Comparison of ENCODE assay signal across 18 cellular contexts in the genomic region with DNA sequence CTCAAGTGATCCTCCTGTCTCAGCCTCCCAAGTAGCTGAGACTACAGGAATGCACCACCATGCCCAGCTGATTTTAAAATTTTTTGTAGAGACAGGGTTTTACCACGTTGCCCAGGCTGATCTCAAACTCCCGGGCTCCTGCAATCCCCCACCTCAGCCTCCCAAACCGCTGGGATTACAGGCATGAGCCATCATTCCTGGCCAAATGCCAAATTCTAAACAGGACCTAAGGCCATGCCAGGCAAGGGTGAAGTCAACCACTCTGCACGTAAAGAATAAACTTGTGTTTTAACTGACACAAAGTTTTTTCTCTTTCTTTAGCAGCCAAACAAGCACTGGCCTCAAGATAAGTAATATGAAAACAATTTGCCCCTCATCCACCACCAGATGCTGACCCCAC. TPM values are rescaled to one million over a fixed set of nuclear protein-coding genes. Genes with fewer than 3 reads are reported as not detected.
DNase-seq lines count a peak whose midpoint lies in the region; ATAC-seq and TF ChIP-seq lines count a peak whose summit lies in the region.
"Had no signal": no experiment of that assay in that cellular context is flagged by ENCODE, and none has a peak within 500 bp of the region (broad histone marks: within the 10 kb centered on the region; RNA-seq: fewer than 3 reads in every experiment).

No MANE protein-coding gene starts in this region.

- H3K27me3 ChIP-seq in stomach, result no peaks in the 10 kb centered on the region

- DNase-seq in Daoy (ENCODE audit: low read depth), result peak; percentile 58
- DNase-seq in RWPE1 (ENCODE audit: low spot score), result peak; percentile 7
- DNase-seq in fibroblast of peridontal ligament (ENCODE audit: extremely low read depth), result peak; percentile 20
- DNase-seq in stomach, result no peak
- no peak for DNase-seq in stimulated activated naive CD4-positive, alpha-beta T cell (lab: John Stamatoyannopoulos, UW)
- DNase-seq: AML-193; Caco-2; DMS79; NCI-H1105; NCI-H187 treated with DMSO at 0.1 percent for 48 hours; NCI-H2171 treated with DMSO at 0.1 percent for 48 hours; NK-92 treated with Interleukin-12 subunit alpha and Interleukin-12 subunit beta, amount 100 ng/mL, for 24 hours; Right ventricle myocardium superior had no signal

- H3K4me1 ChIP-seq in HEK293 (ENCODE audit: control insufficient read depth, insufficient read depth, low read length), result no peaks in the 10 kb centered on the region
- no peaks in the 10 kb centered on the region for H3K4me1 ChIP-seq in stomach
- H3K4me1 ChIP-seq: Caco-2 had no signal

- H3K9me3 ChIP-seq in HEK293 (ENCODE audit: control insufficient read depth, insufficient read depth, low read depth, low read length), result no peaks in the 10 kb centered on the region
- no peaks in the 10 kb centered on the region for H3K9me3 ChIP-seq in stomach
- H3K9me3 ChIP-seq: Caco-2 had no signal

- H3K4me3 ChIP-seq in HEK293 (ENCODE audit: low read depth, low read length) (no peak overlapping the region), stomach (no peak overlapping the region)

- ATAC-seq in GM21576 (IDR thresholded peaks at IDR 0.05; ENCODE audit: unreplicated experiment) (no peak), HG03565 (IDR thresholded peaks at IDR 0.05; ENCODE audit: unreplicated experiment) (no peak)
- ATAC-seq: SK-N-SH treated with all-trans-retinoic acid at 6 μM for 48 hours had no signal

- H3K36me3 ChIP-seq in HEK293 (ENCODE audit: control insufficient read depth in 2 of 2, insufficient read depth in 1 of 2, low read length in 2 of 2) (no peaks in the 10 kb centered on the region), stomach (no peaks in the 10 kb centered on the region)

- 56 to 65% (median 60%) methylated on average over 4 of the region's 4 CpGs for WGBS in stomach, 5 donors

- TF ChIP-seq EP300 in stomach (IDR thresholded peaks at IDR 0.05), result no peak

- CTCF ChIA-PET in HEK293 (lab: Yijun Ruan, JAX), result interaction anchor here (0.6 kb wide), 1 partner anchor 30 kb away, joined by 3 read pairs; no protein-coding TSS in a partner anchor
- CTCF ChIA-PET in RWPE1 (lab: Yijun Ruan, JAX), result interaction anchor here (0.6 to 0.7 kb wide), 2 partner anchors 94 to 249 kb away, joined by 4 read pairs; no protein-coding TSS in a partner anchor

- TF ChIP-seq CTCF in HEK293 (tag by site-specific recombination; IDR thresholded peaks at IDR 0.05) (no peak), RWPE1 (conservative IDR thresholded peaks at IDR 0.05; ENCODE audit: low read depth) (no peak), stomach (IDR thresholded peaks at IDR 0.05) (no peak)

- POLR2A ChIA-PET in HEK293 (lab: Yijun Ruan, JAX) (no interaction called here), RWPE1 (lab: Yijun Ruan, JAX; ENCODE audit: low non-redundant PET) (no interaction called here)

- intact Hi-C loops in stomach (cut with DNase I; ENCODE audit: low total_unique reads), result no loop called here

- H3K27ac ChIP-seq in HEK293 (ENCODE audit: extremely low read depth, low read depth, low read length) (no peak overlapping the region), RWPE1 (no peak overlapping the region), stomach (no peak overlapping the region)

- TF ChIP-seq POLR2A in stomach (IDR thresholded peaks at IDR 0.05), result no peak

TF ChIP-seq in HEK293, 187 proteins besides CTCF, POLR2A, EP300 and RAD21:
- TF ChIP-seq ZNF660 (tag by site-specific recombination; IDR thresholded peaks at IDR 0.05), result peak; percentile 94
- peak; percentile 76; the same call in 1 of the 2 replicates for TF ChIP-seq ZNF184 (tag by site-specific recombination; IDR thresholded peaks at IDR 0.05)
- TF ChIP-seq ZNF37A (tag by site-specific recombination; IDR thresholded peaks at IDR 0.05), result peak; percentile 50; the same call in 1 of the 2 replicates
- no peak for TF ChIP-seq ZNF169 (tag by site-specific recombination; IDR thresholded peaks at IDR 0.05)
- TF ChIP-seq, protein P1, sequence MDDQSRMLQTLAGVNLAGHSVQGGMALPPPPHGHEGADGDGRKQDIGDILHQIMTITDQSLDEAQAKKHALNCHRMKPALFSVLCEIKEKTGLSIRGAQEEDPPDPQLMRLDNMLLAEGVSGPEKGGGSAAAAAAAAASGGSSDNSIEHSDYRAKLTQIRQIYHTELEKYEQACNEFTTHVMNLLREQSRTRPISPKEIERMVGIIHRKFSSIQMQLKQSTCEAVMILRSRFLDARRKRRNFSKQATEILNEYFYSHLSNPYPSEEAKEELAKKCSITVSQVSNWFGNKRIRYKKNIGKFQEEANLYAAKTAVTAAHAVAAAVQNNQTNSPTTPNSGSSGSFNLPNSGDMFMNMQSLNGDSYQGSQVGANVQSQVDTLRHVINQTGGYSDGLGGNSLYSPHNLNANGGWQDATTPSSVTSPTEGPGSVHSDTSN (CRISPR knock-in tag; IDR thresholded peaks at IDR 0.05), result no peak
- TF ChIP-seq, protein P2, sequence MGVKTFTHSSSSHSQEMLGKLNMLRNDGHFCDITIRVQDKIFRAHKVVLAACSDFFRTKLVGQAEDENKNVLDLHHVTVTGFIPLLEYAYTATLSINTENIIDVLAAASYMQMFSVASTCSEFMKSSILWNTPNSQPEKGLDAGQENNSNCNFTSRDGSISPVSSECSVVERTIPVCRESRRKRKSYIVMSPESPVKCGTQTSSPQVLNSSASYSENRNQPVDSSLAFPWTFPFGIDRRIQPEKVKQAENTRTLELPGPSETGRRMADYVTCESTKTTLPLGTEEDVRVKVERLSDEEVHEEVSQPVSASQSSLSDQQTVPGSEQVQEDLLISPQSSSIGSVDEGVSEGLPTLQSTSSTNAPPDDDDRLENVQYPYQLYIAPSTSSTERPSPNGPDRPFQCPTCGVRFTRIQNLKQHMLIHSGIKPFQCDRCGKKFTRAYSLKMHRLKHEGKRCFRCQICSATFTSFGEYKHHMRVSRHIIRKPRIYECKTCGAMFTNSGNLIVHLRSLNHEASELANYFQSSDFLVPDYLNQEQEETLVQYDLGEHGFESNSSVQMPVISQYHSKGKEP (tag by site-specific recombination; IDR thresholded peaks at IDR 0.05), result peak; percentile 21; the same call in 1 of the 2 replicates
- TF ChIP-seq ZNF335 (tag by site-specific recombination; conservative IDR thresholded peaks at IDR 0.05), result 0 out of 2 replicates have a peak, but pooled peaks have one; percentile 16
- no peak for TF ChIP-seq ZNF138 (tag by site-specific recombination; IDR thresholded peaks at IDR 0.05; ENCODE audit: borderline replicate concordance)
- no peak for TF ChIP-seq ZNF157 (tag by site-specific recombination; IDR thresholded peaks at IDR 0.05)
- TF ChIP-seq, protein P3, sequence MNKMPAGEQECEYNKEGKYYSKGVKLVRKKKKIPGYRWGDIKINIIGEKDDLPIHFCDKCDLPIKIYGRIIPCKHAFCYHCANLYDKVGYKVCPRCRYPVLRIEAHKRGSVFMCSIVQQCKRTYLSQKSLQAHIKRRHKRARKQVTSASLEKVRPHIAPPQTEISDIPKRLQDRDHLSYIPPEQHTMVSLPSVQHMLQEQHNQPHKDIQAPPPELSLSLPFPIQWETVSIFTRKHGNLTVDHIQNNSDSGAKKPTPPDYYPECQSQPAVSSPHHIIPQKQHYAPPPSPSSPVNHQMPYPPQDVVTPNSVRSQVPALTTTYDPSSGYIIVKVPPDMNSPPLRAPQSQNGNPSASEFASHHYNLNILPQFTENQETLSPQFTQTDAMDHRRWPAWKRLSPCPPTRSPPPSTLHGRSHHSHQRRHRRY (tag by site-specific recombination; IDR thresholded peaks at IDR 0.05), result no peak
- no peak for TF ChIP-seq KLF8 (tag by site-specific recombination; IDR thresholded peaks at IDR 0.05)

RNA-seq across cellular contexts. Expression of a gene that starts 37.4 kb away (rescaled TPM):
- total RNA-seq in Daoy (2014; rRNA removed; shearing (Covaris generic)), result 8.2 and 11.5 TPM in 2 replicates
- 100 to 1,000 TPM in 1 of 5 donors, 1 to 10 TPM in 3, under 1 TPM in 1; 0.89 to 184 (median 1.8) TPM for total RNA-seq in stomach
- 1 to 10 TPM in 2 of 3 donors, under 1 TPM in 1; 0.50 to 1.2 (median 1.1) TPM for polyA plus RNA-seq in stomach
- polyA plus RNA-seq: IgD-negative memory B cell had no signal

Comparison
In these comparisons a context has a peak if more than half of its experiments do, and no peak if none do; other contexts are left out.
1. DNase-seq: peak in Daoy (single experiment), RWPE1 (single experiment) and fibroblast of peridontal ligament (single experiment); none in stomach (single experiment) and stimulated activated naive CD4-positive, alpha-beta T cell (0 of 6).